Comparison of ENCODE assay signal across 6 cellular contexts in the genomic region with DNA sequence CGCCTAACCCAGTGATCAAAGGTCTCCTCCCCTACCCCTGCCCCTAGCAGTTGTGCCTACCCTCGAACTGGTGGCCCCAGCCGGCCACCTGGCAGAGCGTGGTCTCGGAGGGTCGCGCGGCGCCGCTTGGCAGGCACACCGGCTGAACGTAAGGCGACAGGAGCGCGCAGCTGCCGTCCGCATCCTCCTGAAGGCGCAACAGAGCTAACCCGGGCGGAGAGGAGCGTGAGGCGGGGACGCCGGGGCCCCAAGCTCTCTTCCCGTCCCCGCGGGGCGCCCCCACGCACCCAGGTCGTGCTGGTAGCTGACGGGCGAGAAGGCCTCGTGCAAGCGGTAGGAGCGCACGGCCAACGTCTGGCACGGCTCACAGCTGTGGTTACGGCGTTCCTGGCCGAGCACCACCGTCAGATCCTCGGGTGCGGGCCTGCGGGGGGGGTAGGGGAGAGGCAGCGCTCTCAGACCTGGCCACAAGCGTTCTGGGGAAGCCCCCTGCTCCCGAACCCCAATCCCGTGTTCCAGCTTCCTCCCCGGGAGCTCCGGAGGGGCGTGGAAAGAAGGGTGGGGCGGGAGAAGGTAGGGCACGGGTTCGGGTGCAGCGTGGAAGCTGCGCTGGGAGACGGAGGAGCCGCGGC. TPM values are rescaled to one million over a fixed set of nuclear protein-coding genes. Genes with fewer than 3 reads are reported as not detected.
DNase-seq lines count a peak whose midpoint lies in the region; ATAC-seq, FAIRE-seq and TF ChIP-seq lines count a peak whose summit lies in the region.

No MANE protein-coding gene starts in this region.

- H3K4me1 ChIP-seq in RWPE2 (ENCODE audit: insufficient read depth, poor library complexity, severe bottlenecking), result peaks cover 5% of the 10 kb centered on the region
- peaks cover 26% of the 10 kb centered on the region for H3K4me1 ChIP-seq in effector memory CD4-positive, alpha-beta T cell (ENCODE audit: control insufficient read depth, insufficient read depth, low read length, poor library complexity, severe bottlenecking)
- H3K4me1 ChIP-seq in small intestine (ENCODE audit: control insufficient read depth in 2 of 2, insufficient read depth in 1 of 2, low read depth in 1 of 2, low read length in 1 of 2), result peaks cover 0 to 2% of the 10 kb centered on the region in 2 donors

- H3K27ac Mint-ChIP-seq in Calu3 (ENCODE audit: unreplicated experiment), result peak overlapping the region; percentile 67

- no peaks in the 10 kb centered on the region for H3K9me3 Mint-ChIP-seq in Calu3 (ENCODE audit: low read depth, unreplicated experiment)

- no peak for FAIRE-seq in small intestine (lab: Jason Lieb, UNC)

- H3K27me3 Mint-ChIP-seq in Calu3 (ENCODE audit: unreplicated experiment), result no peaks in the 10 kb centered on the region

- peak overlapping the region; percentile 77 for H3K4me3 Mint-ChIP-seq in Calu3 (ENCODE audit: low read depth, unreplicated experiment)

- peak overlapping the region; percentile 46 for H3K27ac ChIP-seq in RWPE2 (ENCODE audit: poor library complexity, severe bottlenecking)
- peak overlapping the region; percentile 71 for H3K27ac ChIP-seq in effector memory CD4-positive, alpha-beta T cell (ENCODE audit: insufficient read depth, low read length, poor library complexity, severe bottlenecking)
- peak overlapping the region; percentile 47 to 82 for H3K27ac ChIP-seq in small intestine (ENCODE audit: low read depth in 1 of 2, low read length in 1 of 2)

- TF ChIP-seq CTCF in Calu3 (IDR thresholded peaks at IDR 0.05; ENCODE audit: unreplicated experiment) (no peak), RWPE2 (IDR thresholded peaks at IDR 0.05; ENCODE audit: poor library complexity, severe bottlenecking) (no peak)

- intact Hi-C loops in Calu3 (cut with micrococcal nuclease; ENCODE audit: unreplicated experiment), result loop anchor here (2.0 kb wide), 1 partner anchor 51 kb away; no protein-coding TSS in a partner anchor

- H3K9me3 ChIP-seq in RWPE2 (ENCODE audit: severe bottlenecking) (no peaks in the 10 kb centered on the region), small intestine (ENCODE audit: control insufficient read depth, low read depth) (no peaks in the 10 kb centered on the region)
- H3K9me3 ChIP-seq in effector memory CD4-positive, alpha-beta T cell (ENCODE audit: control insufficient read depth, low read length), result no peaks in the 10 kb centered on the region

- H3K36me3 ChIP-seq in RWPE2 (ENCODE audit: low read depth) (no peaks in the 10 kb centered on the region; the same call in 1 of the 2 replicates), small intestine (ENCODE audit: control insufficient read depth in 2 of 2, insufficient read depth in 2 of 2, low read length in 2 of 2) (no peaks in the 10 kb centered on the region)
- no peaks in the 10 kb centered on the region for H3K36me3 ChIP-seq in effector memory CD4-positive, alpha-beta T cell (ENCODE audit: control insufficient read depth, insufficient read depth, low read length)

- no TSS peak for BruUV-seq in Calu3 (replicated peaks; lab: Mats Ljungman, UMichigan)

- peak; percentile 19 for ATAC-seq in GM21786 (IDR thresholded peaks at IDR 0.05; ENCODE audit: unreplicated experiment)
- ATAC-seq in RWPE2 (ENCODE audit: low read depth), result peak; percentile 43

- CTCF ChIA-PET in Calu3 (lab: Charles Lee), result interaction anchor here (0.9 to 5.2 kb wide), 20 partner anchors 12 to 316 kb away, joined by 3 to 94 read pairs (median 11); a partner anchor contains a TSS

- DNase-seq in Calu3 (peak; percentile 44), RWPE2 (ENCODE audit: low spot score) (peak; percentile 81), small intestine (peak; percentile 51), EL (no peak)
- DNase-seq in effector memory CD4-positive, alpha-beta T cell, result peak; percentile 47 to 64 (median 53)

- H3K36me3 Mint-ChIP-seq in Calu3 (ENCODE audit: insufficient read depth, unreplicated experiment), result peaks cover 35% of the 10 kb centered on the region

- H3K27me3 ChIP-seq in RWPE2 (ENCODE audit: insufficient read depth, poor library complexity, severe bottlenecking) (no peaks in the 10 kb centered on the region), small intestine (ENCODE audit: control insufficient read depth in 2 of 2, insufficient read depth in 2 of 2, low read length in 2 of 2) (no peaks in the 10 kb centered on the region)
- no peaks in the 10 kb centered on the region for H3K27me3 ChIP-seq in effector memory CD4-positive, alpha-beta T cell (replicated peaks; ENCODE audit: control insufficient read depth, insufficient read depth, low read length, poor library complexity, severe bottlenecking)

- WGBS in small intestine, 3 donors, result 0 to 2% (median 1%) methylated on average over 48 to 60 of the region's 60 CpGs

- H3K4me3 ChIP-seq in RWPE2 (ENCODE audit: severe bottlenecking), result peak overlapping the region; percentile 45
- peak overlapping the region; percentile 41 for H3K4me3 ChIP-seq in effector memory CD4-positive, alpha-beta T cell (ENCODE audit: insufficient read depth, low read depth, low read length, poor library complexity, severe bottlenecking)
- H3K4me3 ChIP-seq in small intestine (ENCODE audit: low read depth in 1 of 2, low read length in 2 of 2), result peak overlapping the region in 1 of 2 donors; percentile 73

- peaks cover 9% of the 10 kb centered on the region for H3K4me1 Mint-ChIP-seq in Calu3 (ENCODE audit: low read depth, unreplicated experiment)

RNA-seq across cellular contexts. Expression of a gene that starts 2.8 kb away (rescaled TPM):
- total RNA-seq in Calu3 (2022), result not detected in 2 replicates
- not detected for polyA plus RNA-seq in small intestine

RNA-seq across cellular contexts. Expression of a gene that starts 6.1 kb away (rescaled TPM):
- total RNA-seq in Calu3 (2022), result 14.3 and 20.2 TPM in 2 replicates
- 10 to 100 TPM; 17.0 to 22.4 (median 20.3) TPM for polyA plus RNA-seq in small intestine

RNA-seq across cellular contexts. Expression of a gene that starts 19.1 kb away (rescaled TPM):
- 0.19 and 0.64 TPM in 2 replicates for total RNA-seq in Calu3 (2022)
- polyA plus RNA-seq in small intestine, result under 1 TPM in 1 of 3 donors, not detected in 2; 0.01 TPM

RNA-seq across cellular contexts. Expression of a gene that starts 23.2 kb away (rescaled TPM):
- 64.6 and 72.6 TPM in 2 replicates for total RNA-seq in Calu3 (2022)
- 10 to 100 TPM; 20.4 to 29.5 (median 28.5) TPM for polyA plus RNA-seq in small intestine

RNA-seq across cellular contexts. Expression of a gene that starts 43.3 kb away (rescaled TPM):
- 25.2 and 27.6 TPM in 2 replicates for total RNA-seq in Calu3 (2022)
- polyA plus RNA-seq in small intestine, result 1 to 10 TPM; 1.1 to 3.7 (median 3.0) TPM
